ENCODE assay signal across 11 cellular contexts in the genomic region with DNA sequence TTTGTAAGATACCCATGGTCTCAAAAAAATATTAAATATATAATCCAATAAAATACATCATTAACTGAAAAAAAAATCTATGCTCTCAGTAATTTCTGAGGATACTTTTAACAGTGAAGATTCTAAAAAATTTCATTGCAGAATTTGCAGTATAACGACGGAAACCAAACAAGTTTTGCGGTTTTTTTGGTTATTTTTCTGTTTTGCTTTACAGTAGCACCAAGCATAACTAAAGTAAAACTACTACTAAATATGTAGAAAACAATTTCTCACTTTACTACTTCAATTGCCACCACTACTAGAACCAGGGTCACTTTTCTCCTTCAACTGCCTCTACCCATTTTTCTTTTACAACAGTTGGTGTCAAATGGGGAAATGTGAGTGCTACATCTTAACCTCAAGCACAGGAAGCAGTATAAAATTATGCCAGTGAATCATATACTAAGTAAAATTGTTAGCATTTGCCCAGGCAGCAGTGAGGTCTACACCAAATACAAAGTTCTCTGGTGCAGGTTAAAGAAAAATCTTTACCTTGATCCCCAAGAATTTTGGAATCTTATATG. TPM values are rescaled to one million over a fixed set of nuclear protein-coding genes. Genes with fewer than 3 reads are reported as not detected.
DNase-seq lines count a peak whose midpoint lies in the region; ATAC-seq, FAIRE-seq and TF ChIP-seq lines count a peak whose summit lies in the region.
"Had no signal": no experiment of that assay in that cellular context is flagged by ENCODE, and none has a peak within 500 bp of the region (broad histone marks: within the 10 kb centered on the region; RNA-seq: fewer than 3 reads in every experiment).

No MANE protein-coding gene starts in this region.

- no peak overlapping the region for H4K8ac ChIP-seq in trophoblast cell (ENCODE audit: low read depth, low read length)

- no peak overlapping the region for H2AK5ac ChIP-seq in trophoblast cell (ENCODE audit: low read length)

- no peak overlapping the region for H3K9ac ChIP-seq in trophoblast cell (ENCODE audit: low read length)

- H2BK12ac ChIP-seq in trophoblast cell (ENCODE audit: low read length): no peak overlapping the region

- WGBS in trophoblast cell (ENCODE audit: extremely low coverage, insufficient coverage, insufficient read length): no CpG with 5 or more reads among the region's 3 CpGs

- no peak overlapping the region for H3K27ac ChIP-seq in trophoblast cell (ENCODE audit: low read depth, low read length)
- H3K27ac ChIP-seq: neutrophil had no signal

- H2BK5ac ChIP-seq in trophoblast cell (ENCODE audit: low read depth, low read length, poor library complexity): no peak overlapping the region

- in situ Hi-C loops in ACHN (cut with HindIII; ENCODE audit: low pct_ligation_motif_present, low pct_unique_long_range_greater_than_20kb, low sequenced_read_pairs): no loop called here

- H3K79me1 ChIP-seq in trophoblast cell (ENCODE audit: low read length): peaks cover 1% of the 10 kb centered on the region

- H3K18ac ChIP-seq in trophoblast cell (ENCODE audit: low read length): no peak overlapping the region

- no peaks in the 10 kb centered on the region for H3K4me1 ChIP-seq in trophoblast cell (ENCODE audit: control insufficient read depth in 1 of 2, insufficient read depth in 2 of 2, low read length in 2 of 2)

- no peak overlapping the region for H2BK120ac ChIP-seq in trophoblast cell (ENCODE audit: insufficient read depth, low read length, poor library complexity)

- ATAC-seq in GM21576 (IDR thresholded peaks at IDR 0.05; ENCODE audit: unreplicated experiment): peak; percentile 54
- peak; percentile 39 for ATAC-seq in esophagus mucosa

- H3K36me3 ChIP-seq in trophoblast cell (ENCODE audit: control insufficient read depth in 1 of 2, insufficient read depth in 2 of 2, low read length in 2 of 2): peaks cover 2 to 3% of the 10 kb centered on the region in 2 experiments
- H3K36me3 ChIP-seq: neutrophil had no signal

- peak; percentile 33 for FAIRE-seq in GM12892 (lab: Jason Lieb, UNC)

- H3K23ac ChIP-seq in trophoblast cell (ENCODE audit: low read length): no peak overlapping the region

- no peak overlapping the region for H3K4me2 ChIP-seq in trophoblast cell (ENCODE audit: low read length)

- peaks cover 2% of the 10 kb centered on the region for H3K9me3 ChIP-seq in trophoblast cell (ENCODE audit: insufficient read depth, low read depth, low read length)
- H3K9me3 ChIP-seq: neutrophil had no signal

- H3K79me2 ChIP-seq in trophoblast cell (ENCODE audit: control insufficient read depth, insufficient read depth, low read length, poor library complexity): no peaks in the 10 kb centered on the region

- H3K4me3 ChIP-seq in trophoblast cell (ENCODE audit: low read depth, low read length): no peak overlapping the region

- H4K12ac ChIP-seq in trophoblast cell (ENCODE audit: low read depth, low read length): no peak overlapping the region

- no peak overlapping the region for H3K4ac ChIP-seq in trophoblast cell (ENCODE audit: low read depth, low read length)

- no peaks in the 10 kb centered on the region for H3K27me3 ChIP-seq in trophoblast cell (ENCODE audit: insufficient read depth, low read length)
- H3K27me3 ChIP-seq: neutrophil had no signal

- no peak for TF ChIP-seq POLR2A in GM12892 (IDR thresholded peaks at IDR 0.05; ENCODE audit: low read depth, low read length)

- DNase-seq in GM12892 (ENCODE audit: insufficient read length): no peak
- peak; percentile 25 to 59 for DNase-seq in Kasumi-1 (lab: John Stamatoyannopoulos, UW)
- no peak for DNase-seq in trophoblast cell
- DNase-seq in putamen (ENCODE audit: low spot score): no peak
- DNase-seq in activated effector memory CD4-positive, alpha-beta T cell treated with Interleukin-2 at 50 U/mL for 16 hours: no peak
- no peak for DNase-seq in ACHN
- DNase-seq: DMS79 treated with DMSO at 0.1 percent for 48 hours, hypothalamus had no signal

- H3K14ac ChIP-seq in trophoblast cell (ENCODE audit: low read length): no peak overlapping the region

- no peak overlapping the region for H2AFZ ChIP-seq in trophoblast cell (ENCODE audit: insufficient read depth, low read length, poor library complexity)

- no peak overlapping the region for H4K91ac ChIP-seq in trophoblast cell (ENCODE audit: low read depth, low read length)

RNA-seq across cellular contexts. Expression of a gene that starts 24.1 kb away (rescaled TPM):
- polyA plus RNA-seq in GM12892 (2012; ENCODE audit: missing spikeins): 46.3 TPM
- total RNA-seq in esophagus mucosa: 20.4 TPM
- polyA plus RNA-seq in trophoblast cell (2013): 31.8 and 35.0 TPM in 2 replicates

Comparison
In these comparisons a context has a peak if more than half of its experiments do, and no peak if none do; other contexts are left out.
1. DNase-seq: peak in Kasumi-1 (2 of 2); none in GM12892 (single experiment), trophoblast cell (0 of 2), putamen (single experiment), activated effector memory CD4-positive, alpha-beta T cell treated with Interleukin-2 at 50 U/mL for 16 hours (single experiment) and ACHN (single experiment).